Comparison of ENCODE assay signal across 8 cellular contexts in genomic region chr10:73771722-73772279, GRCh38. TPM values are rescaled to one million over a fixed set of nuclear protein-coding genes. Genes with fewer than 3 reads are reported as not detected.
DNase-seq lines count a peak whose midpoint lies in the region; ATAC-seq, FAIRE-seq and TF ChIP-seq lines count a peak whose summit lies in the region.

No MANE protein-coding gene starts in this region.

- no peaks in the 10 kb centered on the region for H3K9me3 ChIP-seq in SK-N-SH

- H4K20me1 ChIP-seq in SK-N-SH (ENCODE audit: insufficient read depth): peaks cover 9% of the 10 kb centered on the region; the same call in 1 of the 2 replicates

- no peaks in the 10 kb centered on the region for H3K9me2 ChIP-seq in SK-N-SH

- peaks cover 36% of the 10 kb centered on the region for H3K79me2 ChIP-seq in SK-N-SH (ENCODE audit: insufficient read depth)

- DNase-seq in Ammon's horn (ENCODE audit: low spot score) (peak; percentile 93), SK-N-SH (no peak), bronchial epithelial cell (ENCODE audit: low read depth) (peak; percentile 46), kidney epithelial cell (ENCODE audit: low read depth) (no peak), GM12892 (ENCODE audit: insufficient read length) (no peak)
- peak in 3 of 4 experiments; percentile 55 to 69 (median 64) for DNase-seq in stimulated activated CD4-positive, alpha-beta T cell treated with anti-CD3 and anti-CD28 coated beads, Interleukin-1b, Interleukin-23, amount 100 ng/mL, for 24 hours (ENCODE audit: low read depth in 4 of 4, low spot score in 1 of 4)

- CTCF ChIA-PET in SK-N-SH (lab: Yijun Ruan, JAX): interaction anchor here (0.7 to 5.3 kb wide), 6 partner anchors 9 to 227 kb away, joined by 3 to 25 read pairs (median 6); partner anchors contain the start of genes CHCHD1 and ZSWIM8

- ATAC-seq in GM18870 (IDR thresholded peaks at IDR 0.05; ENCODE audit: unreplicated experiment): peak; percentile 35
- ATAC-seq in HG03432 (IDR thresholded peaks at IDR 0.05; ENCODE audit: unreplicated experiment): peak; percentile 51

- TF ChIP-seq POLR2A in GM12892 (IDR thresholded peaks at IDR 0.05; ENCODE audit: low read depth, low read length): no peak; the same call in 1 of the 2 replicates

- FAIRE-seq in bronchial epithelial cell (lab: Jason Lieb, UNC): no peak
- no peak for FAIRE-seq in GM12892 (lab: Jason Lieb, UNC)

- TF ChIP-seq CTCF in SK-N-SH (IDR thresholded peaks at IDR 0.05) (peak; percentile 11; the same call in 1 of the 2 replicates), bronchial epithelial cell (IDR thresholded peaks at IDR 0.05; ENCODE audit: insufficient read depth, low read length, severe bottlenecking) (no peak), kidney epithelial cell (IDR thresholded peaks at IDR 0.05; ENCODE audit: insufficient read depth, low read length, poor library complexity, severe bottlenecking) (no peak)

- WGBS in SK-N-SH (ENCODE audit: low lambda C conversion rate): 5% methylated on average over 15 of the region's 17 CpGs

- POLR2A ChIA-PET in SK-N-SH (lab: Yijun Ruan, JAX): interaction anchor here (1.2 to 3.0 kb wide), 9 partner anchors 9 to 276 kb away, joined by 3 to 29 read pairs (median 4); partner anchors contain the start of genes CHCHD1, PPP3CB, SEC24C and ZSWIM8

- no peaks in the 10 kb centered on the region for H3K27me3 ChIP-seq in SK-N-SH (ENCODE audit: insufficient read depth)
- H3K27me3 ChIP-seq in bronchial epithelial cell (ENCODE audit: control insufficient read depth, insufficient read depth, low read length): no peaks in the 10 kb centered on the region
- H3K27me3 ChIP-seq in kidney epithelial cell (ENCODE audit: control insufficient read depth, insufficient read depth, low read length): no peaks in the 10 kb centered on the region

- H2AFZ ChIP-seq in SK-N-SH (ENCODE audit: low read depth): peak overlapping the region; percentile 59

- peak overlapping the region; percentile 88 to 98 for H3K27ac ChIP-seq in SK-N-SH (ENCODE audit: low read depth in 2 of 2, low read length in 1 of 2)

- H3K4me3 ChIP-seq in SK-N-SH (ENCODE audit: low read depth in 2 of 2, low read length in 1 of 2) (peak overlapping the region; percentile 79 to 88), bronchial epithelial cell (ENCODE audit: low read depth, low read length) (peak overlapping the region; percentile 79), kidney epithelial cell (ENCODE audit: low read depth, low read length) (peak overlapping the region; percentile 82)

- H3K4me2 ChIP-seq in SK-N-SH: peak overlapping the region; percentile 90

- no peak for TF ChIP-seq EP300 in SK-N-SH (IDR thresholded peaks at IDR 0.05; ENCODE audit: borderline replicate concordance in 1 of 2, low read depth in 1 of 2, low read length in 1 of 2)

- H3K4me1 ChIP-seq in SK-N-SH (ENCODE audit: control insufficient read depth in 1 of 2, insufficient read depth in 2 of 2, low read depth in 1 of 2, low read length in 1 of 2): peaks cover 16 to 30% of the 10 kb centered on the region in 2 experiments

- no peak for TF ChIP-seq RAD21 in SK-N-SH (IDR thresholded peaks at IDR 0.05; ENCODE audit: low read length)

- peaks cover 33% of the 10 kb centered on the region for H3F3A ChIP-seq in SK-N-SH (replicated peaks; ENCODE audit: insufficient read depth)

- peak overlapping the region; percentile 79 for H3K9ac ChIP-seq in SK-N-SH

- H3K36me3 ChIP-seq in SK-N-SH (replicated peaks in 1 of 2; ENCODE audit: control insufficient read depth in 1 of 2, insufficient read depth in 2 of 2, low read length in 1 of 2) (peaks cover 46 to 51% of the 10 kb centered on the region in 2 experiments), bronchial epithelial cell (ENCODE audit: control insufficient read depth, insufficient read depth, low read length) (peaks cover 23% of the 10 kb centered on the region), kidney epithelial cell (ENCODE audit: control insufficient read depth, insufficient read depth, low read length) (peaks cover 1% of the 10 kb centered on the region)

TF ChIP-seq in SK-N-SH, 30 proteins besides CTCF, POLR2A, EP300 and RAD21:
- TF ChIP-seq USF1 (IDR thresholded peaks at IDR 0.05; ENCODE audit: borderline replicate concordance, low read depth): peak; percentile 70; the same call in 1 of the 2 replicates
- TF ChIP-seq NRF1 (IDR thresholded peaks at IDR 0.05; ENCODE audit: low read depth, low read length): peak; percentile 93
- TF ChIP-seq MEF2A (IDR thresholded peaks at IDR 0.05; ENCODE audit: borderline replicate concordance, low read depth): no peak

RNA-seq across cellular contexts. Expression of gene CHCHD1, which starts 10.0 kb away (rescaled TPM):
- 57.8 and 60.9 TPM in 2 replicates for polyA plus RNA-seq in SK-N-SH (2012; rRNA removed)
- 71.7 and 84.8 TPM in 2 replicates for polyA plus RNA-seq in SK-N-SH (2012; cell fraction: cytosol; rRNA removed)
- 22.1 and 30.6 TPM in 2 replicates for polyA plus RNA-seq in SK-N-SH (2012; cell fraction: nucleus; rRNA removed)
- total RNA-seq in bronchial epithelial cell (13.2 and 25.1 TPM in 2 replicates), kidney epithelial cell (41.8 and 46.8 TPM in 2 replicates)
- polyA plus RNA-seq in GM12892 (2012; ENCODE audit: missing spikeins): 68.6 TPM

RNA-seq across cellular contexts. Expression of gene ZSWIM8, which starts 13.6 kb away (rescaled TPM):
- polyA plus RNA-seq in SK-N-SH (2012; rRNA removed): 97.3 and 112 TPM in 2 replicates
- polyA plus RNA-seq in SK-N-SH (2012; cell fraction: cytosol; rRNA removed): 21.4 and 41.4 TPM in 2 replicates
- polyA plus RNA-seq in SK-N-SH (2012; cell fraction: nucleus; rRNA removed): 340 and 358 TPM in 2 replicates
- total RNA-seq in bronchial epithelial cell: 27.1 and 43.1 TPM in 2 replicates
- 66.7 and 90.8 TPM in 2 replicates for total RNA-seq in kidney epithelial cell
- 38.4 TPM for polyA plus RNA-seq in GM12892 (2012; ENCODE audit: missing spikeins)

RNA-seq across cellular contexts. Expression of gene SEC24C, which starts 27.6 kb away (rescaled TPM):
- 73.6 and 99.2 TPM in 2 replicates for polyA plus RNA-seq in SK-N-SH (2012; rRNA removed)
- 41.4 and 52.7 TPM in 2 replicates for polyA plus RNA-seq in SK-N-SH (2012; cell fraction: cytosol; rRNA removed)
- polyA plus RNA-seq in SK-N-SH (2012; cell fraction: nucleus; rRNA removed): 160 and 238 TPM in 2 replicates
- total RNA-seq in bronchial epithelial cell (55.0 and 92.4 TPM in 2 replicates), kidney epithelial cell (61.0 and 70.9 TPM in 2 replicates)
- polyA plus RNA-seq in GM12892 (2012; ENCODE audit: missing spikeins): 51.4 TPM

RNA-seq across cellular contexts. Expression of gene NDST2, which starts 39.6 kb away (rescaled TPM):
- polyA plus RNA-seq in SK-N-SH (2012; rRNA removed): 22.1 and 24.1 TPM in 2 replicates
- polyA plus RNA-seq in SK-N-SH (2012; cell fraction: cytosol; rRNA removed): 10.5 and 14.1 TPM in 2 replicates
- polyA plus RNA-seq in SK-N-SH (2012; cell fraction: nucleus; rRNA removed): 69.9 and 86.8 TPM in 2 replicates
- 5.3 and 10.2 TPM in 2 replicates for total RNA-seq in bronchial epithelial cell
- total RNA-seq in kidney epithelial cell: 30.1 and 35.5 TPM in 2 replicates
- polyA plus RNA-seq in GM12892 (2012; ENCODE audit: missing spikeins): 11.6 TPM

Comparison
In these comparisons a context has a peak if more than half of its experiments do, and no peak if none do; other contexts are left out.
1. DNase-seq: peak in Ammon's horn (single experiment), bronchial epithelial cell (single experiment) and stimulated activated CD4-positive, alpha-beta T cell treated with anti-CD3 and anti-CD28 coated beads, Interleukin-1b, Interleukin-23, amount 100 ng/mL, for 24 hours (3 of 4); none in SK-N-SH (single experiment), kidney epithelial cell (single experiment) and GM12892 (single experiment).
2. Peak in every context shown above with its lines, with median percentiles within 50 percentile points of each other: H3K4me3 ChIP-seq.